20 cellular contexts compared by ENCODE assay signal in genomic region chr5:135761746-135762145, GRCh38.
"Had no signal": no experiment of that assay in that cellular context is flagged by ENCODE, and none has a peak within 500 bp of the region (broad histone marks: within the 10 kb centered on the region; RNA-seq: fewer than 3 reads in every experiment).

No MANE protein-coding gene starts in this region.

- H3K27me3 Mint-ChIP-seq: activated naive CD8-positive, alpha-beta T cell treated with anti-CD3 and anti-CD28 coated beads, Interleukin-2, amount 50 U/mL, for 24 hours had no signal

- ATAC-seq: activated CD8-positive, alpha-beta T cell treated with anti-CD3 and anti-CD28 coated beads, Interleukin-2, amount 10 ng/mL, durations not matched to agents 7 days and 5 days; activated naive CD8-positive, alpha-beta T cell treated with anti-CD3 and anti-CD28 coated beads, Interleukin-2, amount 50 U/mL, for 24 hours; gastroesophageal sphincter; heart left ventricle; left cardiac atrium; naive thymus-derived CD4-positive, alpha-beta T cell; stimulated activated naive B cell treated with anti-CD40 and anti-IgM and Interleukin-4, amounts not matched to agents 10 μg/mL and 1 μg/mL and 100 μg/mL, for 72 hours had no signal

- H3K4me1 Mint-ChIP-seq: activated naive CD8-positive, alpha-beta T cell treated with anti-CD3 and anti-CD28 coated beads, Interleukin-2, amount 50 U/mL, for 24 hours; naive thymus-derived CD4-positive, alpha-beta T cell; neural crest cell; stimulated activated naive B cell treated with anti-CD40 and anti-IgM and Interleukin-4, amounts not matched to agents 10 μg/mL and 1 μg/mL and 100 μg/mL, for 72 hours had no signal

- H3K4me3 Mint-ChIP-seq: activated CD8-positive, alpha-beta T cell treated with anti-CD3 and anti-CD28 coated beads, Interleukin-2, amount 10 ng/mL, durations not matched to agents 7 days and 5 days; activated naive CD8-positive, alpha-beta T cell treated with anti-CD3 and anti-CD28 coated beads, Interleukin-2, amount 50 U/mL, for 24 hours; activated T-helper 1 cell treated with anti-CD3 and anti-CD28 coated beads, Interleukin-12 subunit alpha, Interleukin-12 subunit beta, Interleukin-2, Interleukin-4 antibody, amounts not matched to agents 30 ng/mL and 10 ng/mL and 1 ng/mL, durations not matched to agents 14 hours and 24 hours and 36 hours; naive thymus-derived CD4-positive, alpha-beta T cell; neural crest cell; stimulated activated naive B cell treated with anti-CD40 and anti-IgM and Interleukin-4, amounts not matched to agents 10 μg/mL and 1 μg/mL and 100 μg/mL, for 72 hours had no signal

- DNase-seq: activated CD4-positive, alpha-beta T cell treated with anti-CD3 and anti-CD28 coated beads for 1 hour; activated CD4-positive, alpha-beta T cell treated with anti-CD3 and anti-CD28 coated beads, Interleukin-2, amount 50 U/mL, for 1 hour; activated CD8-positive, alpha-beta T cell treated with anti-CD3 and anti-CD28 coated beads, Interleukin-2, amount 10 ng/mL, durations not matched to agents 7 days and 5 days; activated gamma-delta T cell; activated naive CD4-positive, alpha-beta T cell treated with anti-CD3 and anti-CD28 coated beads, Interleukin-2, amount 50 U/mL, for 16 hours; activated naive CD8-positive, alpha-beta T cell treated with anti-CD3 and anti-CD28 coated beads, Interleukin-2, amount 50 U/mL, for 24 hours; cerebellar nuclear complex; heart left ventricle; islet precursor cell; left cardiac atrium; mesendoderm; naive thymus-derived CD4-positive, alpha-beta T cell; sigmoid colon; stimulated activated CD4-positive, alpha-beta T cell treated with anti-CD3 and anti-CD28 coated beads, Interleukin-2, amount 100 ng/mL, for 48 hours; stimulated activated CD8-positive, alpha-beta memory T cell treated with anti-CD3 and anti-CD28 coated beads, Interleukin-4, amount 100 ng/mL, for 48 hours; stimulated activated naive B cell treated with anti-CD40 and anti-IgM and Interleukin-4, amounts not matched to agents 10 μg/mL and 1 μg/mL and 100 μg/mL, for 72 hours; upper lobe of left lung had no signal

- H3K9me3 Mint-ChIP-seq: activated naive CD8-positive, alpha-beta T cell treated with anti-CD3 and anti-CD28 coated beads, Interleukin-2, amount 50 U/mL, for 24 hours; activated T-helper 1 cell treated with anti-CD3 and anti-CD28 coated beads, Interleukin-12 subunit alpha, Interleukin-12 subunit beta, Interleukin-2, Interleukin-4 antibody, amounts not matched to agents 30 ng/mL and 10 ng/mL and 1 ng/mL, durations not matched to agents 14 hours and 24 hours and 36 hours; neural crest cell had no signal

- H3K27ac Mint-ChIP-seq: activated CD8-positive, alpha-beta T cell treated with anti-CD3 and anti-CD28 coated beads, Interleukin-2, amount 10 ng/mL, durations not matched to agents 7 days and 5 days; activated naive CD8-positive, alpha-beta T cell treated with anti-CD3 and anti-CD28 coated beads, Interleukin-2, amount 50 U/mL, for 24 hours; activated T-helper 1 cell treated with anti-CD3 and anti-CD28 coated beads, Interleukin-12 subunit alpha, Interleukin-12 subunit beta, Interleukin-2, Interleukin-4 antibody, amounts not matched to agents 30 ng/mL and 10 ng/mL and 1 ng/mL, durations not matched to agents 14 hours and 24 hours and 36 hours; naive thymus-derived CD4-positive, alpha-beta T cell; stimulated activated naive B cell treated with anti-CD40 and anti-IgM and Interleukin-4, amounts not matched to agents 10 μg/mL and 1 μg/mL and 100 μg/mL, for 72 hours had no signal
